In genomic region chr1:203216274-203217138, GRCh38 we compare ENCODE assay signal across 9 cellular contexts. TPM values are rescaled to one million over a fixed set of nuclear protein-coding genes. Genes with fewer than 3 reads are reported as not detected.
DNase-seq lines count a peak whose midpoint lies in the region; ATAC-seq, FAIRE-seq and TF ChIP-seq lines count a peak whose summit lies in the region.
"Had no signal": no experiment of that assay in that cellular context is flagged by ENCODE, and none has a peak within 500 bp of the region (broad histone marks: within the 10 kb centered on the region; RNA-seq: fewer than 3 reads in every experiment).

No MANE protein-coding gene starts in this region.

- DNase-seq in AG09319 (ENCODE audit: extremely low read depth, low read depth) (peak; percentile 24), H7 (peak; percentile 80), NCI-H446 treated with DMSO at 0.1 percent for 48 hours (lab: John Stamatoyannopoulos, UW) (peak; percentile 30), coronary artery (ENCODE audit: low spot score) (no peak), HepG2 (ENCODE audit: low spot score) (peak; percentile 53)
- peak; percentile 22 to 61 for DNase-seq in activated CD4-positive, alpha-beta T cell treated with anti-CD3 and anti-CD28 coated beads for 4 hours
- peak; percentile 10 to 36 (median 29) for DNase-seq in stimulated activated CD4-positive, alpha-beta T cell treated with anti-CD3 and anti-CD28 coated beads, TNF-alpha, amount 100 ng/mL, for 48 hours (ENCODE audit: low read depth in 3 of 3)

- H3K4me3 ChIP-seq in H7 (ENCODE audit: insufficient read depth, low read depth, low read length) = no peak overlapping the region
- H3K4me3 ChIP-seq in coronary artery = no peak overlapping the region
- H3K4me3 ChIP-seq in HepG2 (replicated peaks in 1 of 3; ENCODE audit: insufficient read depth in 1 of 3, low read depth in 2 of 3, low read length in 3 of 3) = no peak overlapping the region

- no peaks in the 10 kb centered on the region for H3K9me3 ChIP-seq in HepG2 (ENCODE audit: low read length)

- H3K79me2 ChIP-seq in HepG2 (ENCODE audit: insufficient read depth, low read length) = no peaks in the 10 kb centered on the region

- no peak overlapping the region for H3K27ac ChIP-seq in coronary artery
- H3K27ac ChIP-seq in HepG2 (ENCODE audit: extremely low read length, insufficient read depth, low read length) = no peak overlapping the region

- no TSS peak for BruUV-seq in HepG2 (replicated peaks; lab: Mats Ljungman, UMichigan)

- TF ChIP-seq RAD21 in HepG2 (CRISPR knock-in tag; IDR thresholded peaks at IDR 0.05) = peak; percentile 71; the same call in 1 of the 2 replicates

- TF ChIP-seq EP300 in HepG2 (IDR thresholded peaks at IDR 0.05; ENCODE audit: low read depth in 2 of 2, low read length in 2 of 2) = no peak
- TF ChIP-seq EP300 in HepG2 (CRISPR knock-in tag; IDR thresholded peaks at IDR 0.05; ENCODE audit: borderline replicate concordance) = no peak

- 9% methylated on average over 11 of the region's 19 CpGs for WGBS in HepG2 (ENCODE audit: low lambda C conversion rate)

- ATAC-seq in HepG2 = peak; percentile 84
- ATAC-seq in HG03139 (IDR thresholded peaks at IDR 0.05; ENCODE audit: unreplicated experiment) = no peak

- H3K9ac ChIP-seq in HepG2 (ENCODE audit: insufficient read depth, low read depth, low read length) = no peak overlapping the region

- no peak overlapping the region for H2AFZ ChIP-seq in HepG2 (ENCODE audit: low read length)

- no peaks in the 10 kb centered on the region for H3K27me3 ChIP-seq in H7 (ENCODE audit: control insufficient read depth, insufficient read depth, low read length)
- H3K27me3 ChIP-seq in HepG2 (ENCODE audit: control insufficient read depth in 1 of 2, insufficient read depth in 2 of 2, low read length in 2 of 2) = peaks cover 0 to 22% of the 10 kb centered on the region in 2 experiments; a peak in 3 of 5 replicates

- no peak for TF ChIP-seq POLR2A in HepG2 (IDR thresholded peaks at IDR 0.05; ENCODE audit: insufficient read depth in 1 of 2, low read depth in 2 of 2, low read length in 2 of 2)

- H3K36me3 ChIP-seq in H7 (replicated peaks; ENCODE audit: control insufficient read depth, insufficient read depth, low read length) (no peaks in the 10 kb centered on the region), HepG2 (replicated peaks in 1 of 2; ENCODE audit: control insufficient read depth in 1 of 2, insufficient read depth in 2 of 2, low read length in 2 of 2) (no peaks in the 10 kb centered on the region)

- no peaks in the 10 kb centered on the region for H4K20me1 ChIP-seq in HepG2 (ENCODE audit: insufficient read depth, low read length)

- CTCF ChIA-PET in HepG2 (lab: Yijun Ruan, JAX; ENCODE audit: low intra/inter-chr PET ratio, low total read pairs) = interaction anchor here (1.2 to 2.4 kb wide), 4 partner anchors 50 to 178 kb away, joined by 3 to 17 read pairs (median 14); no protein-coding TSS in a partner anchor

- intact Hi-C loops in HepG2 (cut with micrococcal nuclease; ENCODE audit: unreplicated experiment) = loop anchor here (1.0 to 5.0 kb wide), 3 partner anchors 50 to 179 kb away; no protein-coding TSS in a partner anchor

- in situ Hi-C loops in HepG2 (cut with HindIII; ENCODE audit: extremely low pct_ligation_motif_present, low pct_unique_long_range_greater_than_20kb) = loop anchor here (5.0 kb wide), 3 partner anchors 49 to 179 kb away; no protein-coding TSS in a partner anchor

- H3K4me2 ChIP-seq in HepG2 (ENCODE audit: low read depth, low read length) = no peak overlapping the region

- peaks cover 5% of the 10 kb centered on the region for H3K4me1 ChIP-seq in HepG2 (ENCODE audit: insufficient read depth, low read length)

- TF ChIP-seq CTCF in AG09319 (IDR thresholded peaks at IDR 0.05; ENCODE audit: low read depth, low read length) (peak; percentile 61), coronary artery (IDR thresholded peaks at IDR 0.05) (peak; percentile 54), HepG2 (CRISPR knock-in tag; IDR thresholded peaks at IDR 0.05) (peak; percentile 85)

- POLR2A ChIA-PET in HepG2 (lab: Yijun Ruan, JAX) = interaction anchor here (0.6 kb wide), 1 partner anchor 86 kb away, joined by 3 read pairs; no protein-coding TSS in a partner anchor

- peak; percentile 79 for FAIRE-seq in HepG2 (lab: Jason Lieb, UNC)

TF ChIP-seq in HepG2, 621 proteins besides CTCF, POLR2A, EP300 and RAD21 (continues in another document):
- TF ChIP-seq ZSCAN20 (CRISPR knock-in tag; IDR thresholded peaks at IDR 0.05; ENCODE audit: borderline replicate concordance) = no peak
- no peak for TF ChIP-seq ZFYVE20 (CRISPR knock-in tag; IDR thresholded peaks at IDR 0.05; ENCODE audit: borderline replicate concordance, low read depth)

RNA-seq across cellular contexts. Expression of gene CHIT1, which starts 13.0 kb away (rescaled TPM):
- not detected in 2 replicates for total RNA-seq in H7 (2014; rRNA removed; shearing (Covaris generic))
- total RNA-seq in HepG2 (2016; rRNA removed; fragmentation: Illumina TruSeq; extraction: Trizol) = not detected in 2 replicates
- not detected in 2 replicates for total RNA-seq in HepG2 (2016; cell fraction: cytosol; rRNA removed; fragmentation: Illumina TruSeq; extraction: Trizol; ENCODE audit: low read depth)
- not detected in 2 replicates for total RNA-seq in HepG2 (2016; cell fraction: insoluble cytoplasmic fraction; rRNA removed; fragmentation: Illumina TruSeq; extraction: Trizol)
- total RNA-seq in HepG2 (2016; cell fraction: membrane; rRNA removed; fragmentation: Illumina TruSeq; extraction: Trizol) = not detected in 2 replicates
- not detected in 2 replicates for total RNA-seq in HepG2 (2016; cell fraction: nucleus; rRNA removed; fragmentation: Illumina TruSeq; extraction: Trizol)
- not detected in 2 replicates for polyA plus RNA-seq in HepG2 (2011; rRNA removed)
- polyA plus RNA-seq in HepG2 (2011; cell fraction: cytosol; rRNA removed) = not detected in 2 replicates
- polyA plus RNA-seq in HepG2 (2011; cell fraction: nucleus; rRNA removed) = not detected in 2 replicates
- polyA plus RNA-seq in HepG2 (2012) = not detected in 2 replicates
- polyA plus RNA-seq in HepG2 (2016; cell fraction: cytosol; fragmentation: Illumina TruSeq; extraction: Trizol; ENCODE audit: low read depth) = not detected in 2 replicates
- not detected in 2 replicates for polyA plus RNA-seq in HepG2 (2016; cell fraction: insoluble cytoplasmic fraction; fragmentation: Illumina TruSeq; extraction: Trizol; ENCODE audit: low read depth)
- polyA plus RNA-seq in HepG2 (2016; cell fraction: membrane; fragmentation: Illumina TruSeq; extraction: Trizol; ENCODE audit: low read depth) = not detected in 2 replicates
- not detected in 2 replicates for polyA plus RNA-seq in HepG2 (2016; cell fraction: nucleus; fragmentation: Illumina TruSeq; extraction: Trizol; ENCODE audit: insufficient read depth, low read depth)
- 0.16 TPM in 1 of 2 replicates, not detected in the other for polyA minus RNA-seq in HepG2 (2011; rRNA and poly(A)+ RNA removed; ENCODE audit: low replicate concordance)
- not detected in 2 replicates for polyA minus RNA-seq in HepG2 (2011; cell fraction: cytosol; rRNA and poly(A)+ RNA removed)
- polyA minus RNA-seq in HepG2 (2011; cell fraction: nucleus; rRNA and poly(A)+ RNA removed) = not detected in 2 replicates
- polyA plus RNA-seq: urinary bladder had no signal

RNA-seq across cellular contexts. Expression of gene CHI3L1, which starts 30.0 kb away (rescaled TPM):
- total RNA-seq in H7 (2014; rRNA removed; shearing (Covaris generic)) = 0.37 and 0.42 TPM in 2 replicates
- 0.13 TPM in 1 of 2 replicates, not detected in the other for total RNA-seq in HepG2 (2016; rRNA removed; fragmentation: Illumina TruSeq; extraction: Trizol)
- total RNA-seq in HepG2 (2016; cell fraction: cytosol; rRNA removed; fragmentation: Illumina TruSeq; extraction: Trizol; ENCODE audit: low read depth) = not detected in 2 replicates
- total RNA-seq in HepG2 (2016; cell fraction: insoluble cytoplasmic fraction; rRNA removed; fragmentation: Illumina TruSeq; extraction: Trizol) = 0.17 TPM in 1 of 2 replicates, not detected in the other
- total RNA-seq in HepG2 (2016; cell fraction: membrane; rRNA removed; fragmentation: Illumina TruSeq; extraction: Trizol) = not detected in 2 replicates
- total RNA-seq in HepG2 (2016; cell fraction: nucleus; rRNA removed; fragmentation: Illumina TruSeq; extraction: Trizol) = not detected in 2 replicates
- 0.09 and 0.17 TPM in 2 replicates for polyA plus RNA-seq in HepG2 (2011; rRNA removed)
- 0.13 TPM in 2 replicates for polyA plus RNA-seq in HepG2 (2011; cell fraction: cytosol; rRNA removed)
- 0.12 and 0.35 TPM in 2 replicates for polyA plus RNA-seq in HepG2 (2011; cell fraction: nucleus; rRNA removed)
- not detected in 2 replicates for polyA plus RNA-seq in HepG2 (2012)
- polyA plus RNA-seq in HepG2 (2016; cell fraction: cytosol; fragmentation: Illumina TruSeq; extraction: Trizol; ENCODE audit: low read depth) = not detected in 2 replicates
- not detected in 2 replicates for polyA plus RNA-seq in HepG2 (2016; cell fraction: insoluble cytoplasmic fraction; fragmentation: Illumina TruSeq; extraction: Trizol; ENCODE audit: low read depth)
- not detected in 2 replicates for polyA plus RNA-seq in HepG2 (2016; cell fraction: membrane; fragmentation: Illumina TruSeq; extraction: Trizol; ENCODE audit: low read depth)
- polyA plus RNA-seq in HepG2 (2016; cell fraction: nucleus; fragmentation: Illumina TruSeq; extraction: Trizol; ENCODE audit: insufficient read depth, low read depth) = 0.41 TPM in 1 of 2 replicates, not detected in the other
- not detected in 2 replicates for polyA minus RNA-seq in HepG2 (2011; rRNA and poly(A)+ RNA removed; ENCODE audit: low replicate concordance)
- polyA minus RNA-seq in HepG2 (2011; cell fraction: cytosol; rRNA and poly(A)+ RNA removed) = not detected in 2 replicates
- polyA minus RNA-seq in HepG2 (2011; cell fraction: nucleus; rRNA and poly(A)+ RNA removed) = not detected in 2 replicates

RNA-seq across cellular contexts. Expression of gene MYBPH, which starts 40.9 kb away (rescaled TPM):
- not detected in 2 replicates for total RNA-seq in H7 (2014; rRNA removed; shearing (Covaris generic))
- total RNA-seq in HepG2 (2016; rRNA removed; fragmentation: Illumina TruSeq; extraction: Trizol) = not detected in 2 replicates
- total RNA-seq in HepG2 (2016; cell fraction: cytosol; rRNA removed; fragmentation: Illumina TruSeq; extraction: Trizol; ENCODE audit: low read depth) = not detected in 2 replicates
- not detected in 2 replicates for total RNA-seq in HepG2 (2016; cell fraction: insoluble cytoplasmic fraction; rRNA removed; fragmentation: Illumina TruSeq; extraction: Trizol)
- not detected in 2 replicates for total RNA-seq in HepG2 (2016; cell fraction: membrane; rRNA removed; fragmentation: Illumina TruSeq; extraction: Trizol)
- total RNA-seq in HepG2 (2016; cell fraction: nucleus; rRNA removed; fragmentation: Illumina TruSeq; extraction: Trizol) = not detected in 2 replicates
- 0.04 TPM in 1 of 2 replicates, not detected in the other for polyA plus RNA-seq in HepG2 (2011; rRNA removed)
- not detected in 2 replicates for polyA plus RNA-seq in HepG2 (2011; cell fraction: cytosol; rRNA removed)
- polyA plus RNA-seq in HepG2 (2011; cell fraction: nucleus; rRNA removed) = not detected in 2 replicates
- not detected in 2 replicates for polyA plus RNA-seq in HepG2 (2012)
- not detected in 2 replicates for polyA plus RNA-seq in HepG2 (2016; cell fraction: cytosol; fragmentation: Illumina TruSeq; extraction: Trizol; ENCODE audit: low read depth)
- not detected in 2 replicates for polyA plus RNA-seq in HepG2 (2016; cell fraction: insoluble cytoplasmic fraction; fragmentation: Illumina TruSeq; extraction: Trizol; ENCODE audit: low read depth)
- polyA plus RNA-seq in HepG2 (2016; cell fraction: membrane; fragmentation: Illumina TruSeq; extraction: Trizol; ENCODE audit: low read depth) = not detected in 2 replicates
- not detected in 2 replicates for polyA plus RNA-seq in HepG2 (2016; cell fraction: nucleus; fragmentation: Illumina TruSeq; extraction: Trizol; ENCODE audit: insufficient read depth, low read depth)
- not detected in 2 replicates for polyA minus RNA-seq in HepG2 (2011; rRNA and poly(A)+ RNA removed; ENCODE audit: low replicate concordance)
- polyA minus RNA-seq in HepG2 (2011; cell fraction: cytosol; rRNA and poly(A)+ RNA removed) = not detected in 2 replicates
- polyA minus RNA-seq in HepG2 (2011; cell fraction: nucleus; rRNA and poly(A)+ RNA removed) = not detected in 2 replicates
- polyA plus RNA-seq: urinary bladder had no signal
